17 cellular contexts compared by ENCODE assay signal in genomic region chr10:21071001-21071673, GRCh38.
DNase-seq lines count a peak whose midpoint lies in the region; ATAC-seq and TF ChIP-seq lines count a peak whose summit lies in the region.
"Had no signal": no experiment of that assay in that cellular context is flagged by ENCODE, and none has a peak within 500 bp of the region (broad histone marks: within the 10 kb centered on the region; RNA-seq: fewer than 3 reads in every experiment).

No MANE protein-coding gene starts in this region.

- 0 out of 2 replicates have a peak, but pooled peaks cover 2% of the 10 kb centered on the region for H3K27me3 ChIP-seq in IMR-90 (ENCODE audit: control insufficient read depth, insufficient read depth, low read length)
- no peaks in the 10 kb centered on the region for H3K27me3 ChIP-seq in endodermal cell (ENCODE audit: control insufficient read depth, insufficient read depth, low read length, poor library complexity, severe bottlenecking)
- no peaks in the 10 kb centered on the region for H3K27me3 ChIP-seq in body of pancreas

- BruUV-seq in IMR-90 (replicated peaks; lab: Mats Ljungman, UMichigan) = no TSS peak

- H3K27ac ChIP-seq in IMR-90 (ENCODE audit: insufficient read depth, low read length) = no peak overlapping the region
- H3K27ac ChIP-seq in endodermal cell (ENCODE audit: low read depth, low read length) = no peak overlapping the region
- H3K27ac ChIP-seq in body of pancreas = no peak overlapping the region

- no peak overlapping the region for H2AFZ ChIP-seq in IMR-90 (replicated peaks; ENCODE audit: low read length, poor library complexity)
- H2AFZ ChIP-seq: GM23338 had no signal

- TF ChIP-seq POLR2A in IMR-90 (IDR thresholded peaks at IDR 0.05; ENCODE audit: low read depth, low read length) (no peak), body of pancreas (IDR thresholded peaks at IDR 0.05) (no peak)

- H3K9me3 ChIP-seq in IMR-90 (ENCODE audit: control insufficient read depth, insufficient read depth, low read length) = no peaks in the 10 kb centered on the region
- H3K9me3 ChIP-seq in endodermal cell (ENCODE audit: control insufficient read depth, low read length) = no peaks in the 10 kb centered on the region
- no peaks in the 10 kb centered on the region for H3K9me3 ChIP-seq in body of pancreas

- H4K91ac ChIP-seq in IMR-90 (ENCODE audit: insufficient read depth, low read depth, low read length) = no peak overlapping the region

- no peak overlapping the region for H3K4me3 Mint-ChIP-seq in endodermal cell
- H3K4me3 Mint-ChIP-seq: CD4-positive, alpha-beta memory T cell; GM23338; H9 had no signal

- no peak overlapping the region for H2BK15ac ChIP-seq in IMR-90 (ENCODE audit: low read depth, low read length)

- no peak overlapping the region for H2BK5ac ChIP-seq in IMR-90 (ENCODE audit: low read depth, low read length, poor library complexity, severe bottlenecking)

- H2BK20ac ChIP-seq in IMR-90 (ENCODE audit: low read depth, low read length) = no peak overlapping the region

- intact Hi-C loops in IMR-90 (cut with micrococcal nuclease) (no loop called here), body of pancreas (cut with DNase I) (no loop called here)

- H3K23ac ChIP-seq in IMR-90 (ENCODE audit: low read depth, low read length) = no peak overlapping the region

- no peaks in the 10 kb centered on the region for H3K9me1 ChIP-seq in IMR-90 (ENCODE audit: insufficient read depth, low read length)

- TF ChIP-seq CTCF in IMR-90 (conservative IDR thresholded peaks at IDR 0.05; ENCODE audit: low read depth, low read length) (no peak), endodermal cell (conservative IDR thresholded peaks at IDR 0.05) (no peak), body of pancreas (IDR thresholded peaks at IDR 0.05) (no peak)

- POLR2A ChIA-PET in IMR-90 (lab: Charles Lee; ENCODE audit: unreplicated experiment) = no interaction called here

- no peak for ATAC-seq in IMR-90 (ENCODE audit: low read depth)
- no peak for ATAC-seq in body of pancreas
- ATAC-seq: GM23338, HCT116 had no signal

- peak overlapping the region; percentile 13 for H3K27ac Mint-ChIP-seq in endodermal cell
- H3K27ac Mint-ChIP-seq: CD4-positive, alpha-beta memory T cell; GM23338 had no signal

- no peaks in the 10 kb centered on the region for H3K4me1 ChIP-seq in IMR-90 (ENCODE audit: control insufficient read depth, insufficient read depth, low read length)
- peaks cover 6% of the 10 kb centered on the region for H3K4me1 ChIP-seq in endodermal cell (ENCODE audit: control insufficient read depth, insufficient read depth, low read length)
- H3K4me1 ChIP-seq in body of pancreas = no peaks in the 10 kb centered on the region

- H3K14ac ChIP-seq in IMR-90 (replicated peaks; ENCODE audit: low read depth, low read length) = no peak overlapping the region

- H2AK5ac ChIP-seq in IMR-90 (ENCODE audit: low read depth, low read length) = no peak overlapping the region

- no peak overlapping the region for H4K8ac ChIP-seq in IMR-90 (ENCODE audit: low read depth in 2 of 2, low read length in 2 of 2)

- H3K36me3 ChIP-seq in IMR-90 (ENCODE audit: control insufficient read depth, insufficient read depth, low read length) = no peaks in the 10 kb centered on the region
- H3K36me3 ChIP-seq in endodermal cell (ENCODE audit: control insufficient read depth, insufficient read depth, low read length) = no peaks in the 10 kb centered on the region
- H3K36me3 ChIP-seq in body of pancreas (replicated peaks in 1 of 2; ENCODE audit: insufficient read depth in 1 of 2, low read depth in 2 of 2) = no peaks in the 10 kb centered on the region

- no peak for TF ChIP-seq RAD21 in IMR-90 (IDR thresholded peaks at IDR 0.05; ENCODE audit: low read length)

- peaks cover 8% of the 10 kb centered on the region for H3K36me3 Mint-ChIP-seq in endodermal cell (ENCODE audit: low read depth)
- H3K36me3 Mint-ChIP-seq: CD4-positive, alpha-beta memory T cell had no signal

- no peaks in the 10 kb centered on the region for H3K9me3 Mint-ChIP-seq in endodermal cell
- H3K9me3 Mint-ChIP-seq: CD4-positive, alpha-beta memory T cell; GM23338; H9 had no signal

- H3K4me1 Mint-ChIP-seq in endodermal cell = peaks cover 24% of the 10 kb centered on the region
- H3K4me1 Mint-ChIP-seq: CD4-positive, alpha-beta memory T cell had no signal

- H3K4me2 ChIP-seq in IMR-90 (ENCODE audit: low read depth, low read length) = no peak overlapping the region
- H3K4me2 ChIP-seq: GM23338 had no signal

- no peak overlapping the region for H2BK120ac ChIP-seq in IMR-90 (ENCODE audit: low read depth, low read length)

- CTCF ChIA-PET in IMR-90 (lab: Yijun Ruan, JAX) = no interaction called here

- H2AK9ac ChIP-seq in IMR-90 (replicated peaks; ENCODE audit: low read depth, low read length, poor library complexity) = no peak overlapping the region

- no peak overlapping the region for H3K4me3 ChIP-seq in IMR-90 (ENCODE audit: insufficient read depth, low read depth, low read length)
- no peak overlapping the region for H3K4me3 ChIP-seq in endodermal cell (ENCODE audit: low read length)
- no peak overlapping the region for H3K4me3 ChIP-seq in body of pancreas
- H3K4me3 ChIP-seq: GM23338 had no signal

- no peaks in the 10 kb centered on the region for H3K27me3 Mint-ChIP-seq in endodermal cell (ENCODE audit: insufficient read depth)
- H3K27me3 Mint-ChIP-seq: CD4-positive, alpha-beta memory T cell had no signal

- H4K5ac ChIP-seq in IMR-90 (ENCODE audit: low read depth, low read length) = no peak overlapping the region

- dilution Hi-C loops in IMR-90 (cut with HindIII; ENCODE audit: low sequenced_read_pairs, unreplicated experiment) = no loop called here

- peak; percentile 3 for DNase-seq in NCI-H82 (lab: John Stamatoyannopoulos, UW)
- DNase-seq in NCI-H82 treated with DMSO at 0.1 percent for 48 hours (lab: John Stamatoyannopoulos, UW; ENCODE audit: unreplicated experiment) = no peak
- DNase-seq in IMR-90 = no peak
- DNase-seq in endodermal cell = no peak
- no peak for DNase-seq in T-helper 2 cell
- DNase-seq in body of pancreas = no peak
- DNase-seq: 8988T; C1 segment of cervical spinal cord; Calu3; CD4-positive, alpha-beta memory T cell; COR-L47; DMS53; DMS79 treated with DMSO at 0.1 percent for 48 hours; GF-D8; H9 had no signal

- H3K9ac ChIP-seq in IMR-90 (ENCODE audit: low read depth, low read length) = no peak overlapping the region
- no peak overlapping the region for H3K9ac ChIP-seq in endodermal cell (ENCODE audit: extremely low read depth, low read length, poor library complexity, severe bottlenecking)

- no peak overlapping the region for H3K4ac ChIP-seq in IMR-90 (ENCODE audit: low read depth, low read length)

- no CpG with 5 or more reads among the region's 3 CpGs for WGBS in IMR-90 (ENCODE audit: extremely low coverage in 2 of 2, insufficient read length in 1 of 2), 2 experiments
- 96 to 100% methylated on average over 1 to 3 of the region's 3 CpGs for WGBS in endodermal cell (ENCODE audit: insufficient coverage in 1 of 2, insufficient read length in 1 of 2), 2 experiments
- WGBS in body of pancreas, 2 donors = 76 to 82% methylated on average over 3 of the region's 3 CpGs

- in situ Hi-C loops in IMR-90 (cut with MboI; ENCODE audit: low sequenced_read_pairs) = no loop called here

- H4K20me1 ChIP-seq in IMR-90 (ENCODE audit: insufficient read depth, low read length) = no peaks in the 10 kb centered on the region

- H3K18ac ChIP-seq in IMR-90 (ENCODE audit: low read depth, low read length) = no peak overlapping the region

- no peak overlapping the region for H3K56ac ChIP-seq in IMR-90 (ENCODE audit: extremely low read depth, insufficient read depth, low read length)

- no peaks in the 10 kb centered on the region for H3K79me1 ChIP-seq in IMR-90 (ENCODE audit: low read depth in 1 of 2, low read length in 2 of 2)

TF ChIP-seq in IMR-90, 13 proteins besides CTCF, POLR2A, EP300 and RAD21:
- peak; percentile 34; the same call in 1 of the 2 replicates for TF ChIP-seq MAFK (IDR thresholded peaks at IDR 0.05; ENCODE audit: low read depth, low read length)
- TF ChIP-seq FOS (IDR thresholded peaks at IDR 0.05; ENCODE audit: low read depth, low read length) = no peak
